Comparison of ENCODE assay signal across 8 cellular contexts in genomic region chr9:99807276-99807852, GRCh38. TPM values are rescaled to one million over a fixed set of nuclear protein-coding genes. Genes with fewer than 3 reads are reported as not detected.
DNase-seq lines count a peak whose midpoint lies in the region; ATAC-seq lines count a peak whose summit lies in the region.

No MANE protein-coding gene starts in this region.

- ATAC-seq in GM18868 (IDR thresholded peaks at IDR 0.05; ENCODE audit: unreplicated experiment) (peak; percentile 48), left cardiac atrium (peak in 1 of 2 donors; percentile 68), sciatic nerve (peak; percentile 71), HG02763 (IDR thresholded peaks at IDR 0.05; ENCODE audit: unreplicated experiment) (no peak)

- in situ Hi-C loops in KBM-7 (cut with MboI; ENCODE audit: low pct_unique_long_range_greater_than_20kb, low sequenced_read_pairs), result no loop called here

- no peak overlapping the region for H3K4me3 Mint-ChIP-seq in activated naive CD8-positive, alpha-beta T cell treated with anti-CD3 and anti-CD28 coated beads for 36 hours

- peaks cover 14% of the 10 kb centered on the region for H3K36me3 Mint-ChIP-seq in activated naive CD8-positive, alpha-beta T cell treated with anti-CD3 and anti-CD28 coated beads for 36 hours

- peaks cover 41% of the 10 kb centered on the region for H3K4me1 Mint-ChIP-seq in activated naive CD8-positive, alpha-beta T cell treated with anti-CD3 and anti-CD28 coated beads for 36 hours

- no peaks in the 10 kb centered on the region for H3K9me3 Mint-ChIP-seq in activated naive CD8-positive, alpha-beta T cell treated with anti-CD3 and anti-CD28 coated beads for 36 hours

- no peaks in the 10 kb centered on the region for H3K27me3 Mint-ChIP-seq in activated naive CD8-positive, alpha-beta T cell treated with anti-CD3 and anti-CD28 coated beads for 36 hours

- H3K27ac Mint-ChIP-seq in activated naive CD8-positive, alpha-beta T cell treated with anti-CD3 and anti-CD28 coated beads for 36 hours, result peak overlapping the region; percentile 5

- DNase-seq in AG20443 (ENCODE audit: low spot score) (peak; percentile 77), KBM-7 (peak; percentile 81), RPMI8226 (peak; percentile 68), left cardiac atrium (peak; percentile 60), sciatic nerve (ENCODE audit: low spot score) (peak; percentile 79)
- peak; percentile 44 for DNase-seq in activated naive CD8-positive, alpha-beta T cell treated with anti-CD3 and anti-CD28 coated beads for 36 hours

- intact Hi-C loops in left cardiac atrium (cut with DNase I) (no loop called here), sciatic nerve (cut with DNase I) (no loop called here)

RNA-seq across cellular contexts. Expression of gene NR4A3, which starts 14.3 kb away (rescaled TPM):
- total RNA-seq in activated naive CD8-positive, alpha-beta T cell treated with anti-CD3 and anti-CD28 coated beads for 36 hours, result 10 to 100 TPM; 35.7 to 36.9 TPM
- total RNA-seq in left cardiac atrium (10 to 100 TPM; 38.6 to 92.1 TPM), sciatic nerve (42.2 TPM)
